14 cellular contexts compared by ENCODE assay signal in genomic region chr14:99570542-99571302, GRCh38. TPM values are rescaled to one million over a fixed set of nuclear protein-coding genes. Genes with fewer than 3 reads are reported as not detected.
DNase-seq lines count a peak whose midpoint lies in the region; ATAC-seq, FAIRE-seq and TF ChIP-seq lines count a peak whose summit lies in the region.
"Had no signal": no experiment of that assay in that cellular context is flagged by ENCODE, and none has a peak within 500 bp of the region (broad histone marks: within the 10 kb centered on the region; RNA-seq: fewer than 3 reads in every experiment).

No MANE protein-coding gene starts in this region.

- peak overlapping the region; percentile 88 for H2AK5ac ChIP-seq in neuronal stem cell (ENCODE audit: low read depth, low read length)

- TF ChIP-seq CTCF in A549 (IDR thresholded peaks at IDR 0.05) (no peak), KMS-11 (conservative IDR thresholded peaks at IDR 0.05; ENCODE audit: low read depth, low read length) (no peak), esophagus squamous epithelium (IDR thresholded peaks at IDR 0.05) (no peak)

- H3K36me3 ChIP-seq in KMS-11 (ENCODE audit: insufficient read depth) (no peaks in the 10 kb centered on the region), esophagus squamous epithelium (no peaks in the 10 kb centered on the region), neuronal stem cell (replicated peaks in 1 of 2; ENCODE audit: control insufficient read depth in 2 of 2, insufficient read depth in 2 of 2, low read length in 2 of 2) (no peaks in the 10 kb centered on the region)

- TF ChIP-seq POLR2A in A549 (IDR thresholded peaks at IDR 0.05; ENCODE audit: low read length), result no peak
- TF ChIP-seq POLR2A in esophagus squamous epithelium (IDR thresholded peaks at IDR 0.05), result no peak

- H3K27ac ChIP-seq in A549, result peak overlapping the region; percentile 78 to 92
- no peak overlapping the region for H3K27ac ChIP-seq in KMS-11
- H3K27ac ChIP-seq in esophagus squamous epithelium, result peak overlapping the region in 3 of 4 donors; percentile 64 to 97 (median 76)
- H3K27ac ChIP-seq in neuronal stem cell (replicated peaks; ENCODE audit: low read length), result no peak overlapping the region

- H3K27me3 ChIP-seq in KMS-11 (ENCODE audit: insufficient read depth, low read depth) (no peaks in the 10 kb centered on the region), esophagus squamous epithelium (no peaks in the 10 kb centered on the region), neuronal stem cell (ENCODE audit: control insufficient read depth in 3 of 3, insufficient read depth in 3 of 3, low read depth in 1 of 3, low read length in 3 of 3) (no peaks in the 10 kb centered on the region)

- CTCF ChIA-PET in A549 (lab: Yijun Ruan, JAX), result interaction anchor here (0.7 to 1.9 kb wide), 4 partner anchors 35 to 159 kb away, joined by 3 to 5 read pairs (median 3); no protein-coding TSS in a partner anchor

- intact Hi-C loops in esophagus squamous epithelium (cut with DNase I), result no loop called here

- peak overlapping the region; percentile 93 for H3K18ac ChIP-seq in neuronal stem cell (ENCODE audit: low read length)

- no peak overlapping the region for H2BK120ac ChIP-seq in neuronal stem cell (ENCODE audit: low read depth, low read length)

- no peak for TF ChIP-seq EP300 in A549 (IDR thresholded peaks at IDR 0.05)

- H2AFZ ChIP-seq in KMS-11 (ENCODE audit: low read depth) (no peak overlapping the region), neuronal stem cell (ENCODE audit: low read length) (no peak overlapping the region)

- H3K9me3 ChIP-seq in A549 (no peaks in the 10 kb centered on the region), esophagus squamous epithelium (no peaks in the 10 kb centered on the region), neuronal stem cell (replicated peaks in 1 of 2; ENCODE audit: control insufficient read depth in 2 of 2, insufficient read depth in 1 of 2, low read depth in 1 of 2, low read length in 2 of 2) (no peaks in the 10 kb centered on the region)

- no peak overlapping the region for H3K23ac ChIP-seq in neuronal stem cell (ENCODE audit: low read depth, low read length, poor library complexity)

- no peaks in the 10 kb centered on the region for H3K79me2 ChIP-seq in KMS-11 (ENCODE audit: insufficient read depth, low read depth)

- H4K91ac ChIP-seq in neuronal stem cell (ENCODE audit: low read depth, low read length, poor library complexity), result peak overlapping the region; percentile 89

- in situ Hi-C loops in ACHN (cut with HindIII; ENCODE audit: low pct_ligation_motif_present, low pct_unique_long_range_greater_than_20kb, low sequenced_read_pairs), result no loop called here

- ATAC-seq in A549, result no peak
- ATAC-seq: stimulated activated naive B cell treated with anti-CD40 and anti-IgM and Interleukin-4, amounts not matched to agents 10 μg/mL and 1 μg/mL and 100 μg/mL, for 72 hours had no signal

- TF ChIP-seq RAD21 in A549 (conservative IDR thresholded peaks at IDR 0.05 in 1 of 2, IDR thresholded peaks at IDR 0.05 in 1 of 2), result no peak

- DNase-seq in A549 (ENCODE audit: low read depth in 1 of 2, low spot score in 1 of 2) (no peak), esophagus squamous epithelium (lab: John Stamatoyannopoulos, UW) (no peak), neuronal stem cell (ENCODE audit: low spot score) (no peak), SHP77 treated with DMSO at 0.1 percent for 48 hours (lab: John Stamatoyannopoulos, UW) (no peak), ACHN (no peak)
- DNase-seq in stimulated activated CD8-positive, alpha-beta memory T cell treated with anti-CD3 and anti-CD28 coated beads, Interleukin-4, amount 100 ng/mL, for 48 hours, result no peak
- DNase-seq in stimulated activated CD4-positive, alpha-beta T cell treated with anti-CD3 and anti-CD28 coated beads, Interleukin-4, amount 100 ng/mL, for 1 hour, result no peak
- DNase-seq: activated naive CD4-positive, alpha-beta T cell treated with anti-CD3 and anti-CD28 coated beads, Interleukin-2, amount 10 ng/mL, durations not matched to agents 7 days and 5 days; caudate nucleus; IMR-90; NCI-H446; stimulated activated CD4-positive, alpha-beta T cell treated with anti-CD3 and anti-CD28 coated beads, Interleukin-4, amount 100 ng/mL, for 4 hours; stimulated activated naive B cell treated with anti-CD40 and anti-IgM and Interleukin-4, amounts not matched to agents 10 μg/mL and 1 μg/mL and 100 μg/mL, for 72 hours had no signal

- WGBS in A549 (ENCODE audit: missing lambda C conversion rate), result 73% methylated on average over 12 of the region's 12 CpGs
- 68 to 92% methylated on average over 2 to 6 of the region's 12 CpGs for WGBS in esophagus squamous epithelium, 2 donors
- no CpG with 5 or more reads among the region's 12 CpGs for WGBS in neuronal stem cell (ENCODE audit: extremely low coverage in 2 of 2, insufficient read length in 2 of 2, insufficient replicate concordance in 1 of 2), 2 donors

- peak overlapping the region; percentile 47 for H2BK15ac ChIP-seq in neuronal stem cell (ENCODE audit: low read length)

- H3K4me3 ChIP-seq in A549, result no peak overlapping the region
- H3K4me3 ChIP-seq in KMS-11 (IDR thresholded peaks at IDR 0.05; ENCODE audit: insufficient read depth, low read depth, low read length), result no peak overlapping the region
- H3K4me3 ChIP-seq in esophagus squamous epithelium, result no peak overlapping the region
- H3K4me3 ChIP-seq in neuronal stem cell (ENCODE audit: low read length in 2 of 2), result no peak overlapping the region

- H3K4me2 ChIP-seq in A549 (peak overlapping the region; percentile 84), KMS-11 (peak overlapping the region; percentile 26; the same call in 1 of the 2 replicates), neuronal stem cell (ENCODE audit: insufficient read depth, low read length, poor library complexity, severe bottlenecking) (no peak overlapping the region)

- no peak overlapping the region for H3K4ac ChIP-seq in neuronal stem cell (ENCODE audit: low read length)

- H2BK5ac ChIP-seq in neuronal stem cell (ENCODE audit: low read length), result peak overlapping the region; percentile 55

- H3K9ac ChIP-seq in KMS-11 (no peak overlapping the region), neuronal stem cell (ENCODE audit: low read depth, low read length, poor library complexity) (no peak overlapping the region)

- no peaks in the 10 kb centered on the region for H4K20me1 ChIP-seq in KMS-11 (ENCODE audit: insufficient read depth)

- H2BK12ac ChIP-seq in neuronal stem cell (ENCODE audit: low read length), result no peak overlapping the region

- no peak overlapping the region for H3K14ac ChIP-seq in neuronal stem cell (ENCODE audit: low read length)

- H3K4me1 ChIP-seq in A549, result peaks cover 94% of the 10 kb centered on the region
- H3K4me1 ChIP-seq in KMS-11 (ENCODE audit: low read depth, poor library complexity, severe bottlenecking), result peaks cover 36% of the 10 kb centered on the region
- peaks cover 54 to 99% (median 74%) of the 10 kb centered on the region in 3 donors for H3K4me1 ChIP-seq in esophagus squamous epithelium
- peaks cover 65 to 84% of the 10 kb centered on the region in 2 donors for H3K4me1 ChIP-seq in neuronal stem cell (ENCODE audit: control insufficient read depth in 2 of 2, insufficient read depth in 1 of 2, low read depth in 1 of 2, low read length in 2 of 2)

- no peak for FAIRE-seq in A549 (lab: Jason Lieb, UNC)

- POLR2A ChIA-PET in A549 (lab: Yijun Ruan, JAX), result no interaction called here

- H4K8ac ChIP-seq in neuronal stem cell (ENCODE audit: low read depth, low read length), result no peak overlapping the region

- H3K79me1 ChIP-seq in neuronal stem cell (ENCODE audit: low read depth, low read length), result peaks cover 17% of the 10 kb centered on the region

TF ChIP-seq in A549, 52 proteins besides CTCF, POLR2A, EP300 and RAD21:
- TF ChIP-seq TP53 (CRISPR knock-in tag; IDR thresholded peaks at IDR 0.05) (no peak), ZFP36 (IDR thresholded peaks at IDR 0.05; ENCODE audit: borderline replicate concordance, partially characterized antibody) (no peak), BCL3 (IDR thresholded peaks at IDR 0.05) (no peak), RFX5 (IDR thresholded peaks at IDR 0.05) (no peak), KDM1A (IDR thresholded peaks at IDR 0.05; ENCODE audit: low read depth) (no peak), FOXS1 (CRISPR knock-in tag; IDR thresholded peaks at IDR 0.05) (no peak), CHD4 (IDR thresholded peaks at IDR 0.05; ENCODE audit: borderline replicate concordance) (no peak), CEBPB (IDR thresholded peaks at IDR 0.05) (no peak), USF2 (IDR thresholded peaks at IDR 0.05) (no peak)

RNA-seq across cellular contexts. Expression of gene CCDC85C, which starts 33.3 kb away (rescaled TPM):
- polyA plus RNA-seq in A549 (2011; rRNA removed) (10.5 and 11.4 TPM in 2 replicates), A549 (2017; fragmentation: RNase III; extraction: RNeasy Plus Mini Kit Qiagen cat#74134 plus additional on column Dnase treatment) (29.0 to 38.0 TPM (median 31.4 TPM) in 3 replicates)
- polyA plus RNA-seq in A549 (2012; cell fraction: cytosol; rRNA removed), result 21.9 and 32.2 TPM in 2 replicates
- polyA plus RNA-seq in A549 (2012; cell fraction: nucleus; rRNA removed), result 39.4 and 46.8 TPM in 2 replicates
- 15.0 and 21.7 TPM in 2 replicates for polyA minus RNA-seq in A549 (2011; rRNA and poly(A)+ RNA removed)
- total RNA-seq in esophagus squamous epithelium, result 10 to 100 TPM; 23.4 to 52.0 (median 27.1) TPM
- polyA plus RNA-seq in neuronal stem cell (2013, experiment 1 of 2), result 22.3 TPM
- 22.5 TPM for polyA plus RNA-seq in neuronal stem cell (2013, experiment 2 of 2)

Comparison
In these comparisons a context has a peak if more than half of its experiments do, and no peak if none do; other contexts are left out.
1. H3K27ac ChIP-seq: peak in A549 (2 of 2) and esophagus squamous epithelium (3 of 4); none in KMS-11 (single experiment) and neuronal stem cell (single experiment).